Comparison of ENCODE assay signal across 2 cellular contexts in the genomic region with DNA sequence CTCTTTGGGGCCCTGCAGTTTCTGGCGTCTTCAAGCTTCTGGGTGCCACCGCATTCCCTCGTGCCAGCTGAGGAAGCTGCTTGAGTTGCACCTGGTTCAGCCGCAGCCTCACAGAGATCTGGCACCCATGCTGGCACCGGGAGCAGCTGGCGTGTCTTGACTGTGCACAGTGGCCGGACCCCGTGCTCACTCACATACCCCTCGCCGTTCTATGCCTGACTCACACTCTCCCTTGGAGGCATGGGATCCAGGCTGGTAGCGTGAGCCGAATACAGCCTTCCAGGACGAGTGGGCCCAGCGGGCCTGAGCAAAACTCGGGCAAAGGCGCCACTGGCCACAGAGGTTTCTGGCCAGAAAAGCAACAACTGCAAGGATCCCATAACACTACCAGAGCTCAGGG.
TF ChIP-seq lines count a peak whose summit lies in the region.

No MANE protein-coding gene starts in this region.

TF ChIP-seq in K562, 482 proteins besides CTCF, POLR2A, EP300 and RAD21:
- TF ChIP-seq ZNF583 (CRISPR knock-in tag; IDR thresholded peaks at IDR 0.05), result no peak
- no peak for TF ChIP-seq GTF3C2 (IDR thresholded peaks at IDR 0.05; ENCODE audit: borderline replicate concordance, extremely low read depth, insufficient read length)
- TF ChIP-seq SMARCB1 (IDR thresholded peaks at IDR 0.05; ENCODE audit: insufficient read length, low read depth), result no peak
- no peak for TF ChIP-seq PTRF (tag; IDR thresholded peaks at IDR 0.05)
- TF ChIP-seq, protein P1, sequence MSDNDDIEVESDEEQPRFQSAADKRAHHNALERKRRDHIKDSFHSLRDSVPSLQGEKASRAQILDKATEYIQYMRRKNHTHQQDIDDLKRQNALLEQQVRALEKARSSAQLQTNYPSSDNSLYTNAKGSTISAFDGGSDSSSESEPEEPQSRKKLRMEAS (CRISPR knock-in tag; IDR thresholded peaks at IDR 0.05), result no peak
- no peak for TF ChIP-seq NFE2 (IDR thresholded peaks at IDR 0.05; ENCODE audit: low read depth)
- no peak for TF ChIP-seq ZNF133 (CRISPR knock-in tag; IDR thresholded peaks at IDR 0.05)
- no peak for TF ChIP-seq ZBTB17 (CRISPR knock-in tag; IDR thresholded peaks at IDR 0.05)
- TF ChIP-seq JUND (IDR thresholded peaks at IDR 0.05; ENCODE audit: borderline replicate concordance, low read depth, low read length), result no peak
- TF ChIP-seq JUND (tag; IDR thresholded peaks at IDR 0.05; ENCODE audit: borderline replicate concordance, low read depth, low read length), result no peak
- TF ChIP-seq HNRNPH1 (optimal IDR thresholded peaks at IDR 0.05; ENCODE audit: low read depth, low read length), result no peak
- TF ChIP-seq ZNF444 (CRISPR knock-in tag; IDR thresholded peaks at IDR 0.05), result no peak
- TF ChIP-seq ZNF780A (CRISPR knock-in tag; IDR thresholded peaks at IDR 0.05), result no peak
- TF ChIP-seq PHF8 (IDR thresholded peaks at IDR 0.05; ENCODE audit: borderline replicate concordance, low read length), result no peak
- TF ChIP-seq, protein P2, sequence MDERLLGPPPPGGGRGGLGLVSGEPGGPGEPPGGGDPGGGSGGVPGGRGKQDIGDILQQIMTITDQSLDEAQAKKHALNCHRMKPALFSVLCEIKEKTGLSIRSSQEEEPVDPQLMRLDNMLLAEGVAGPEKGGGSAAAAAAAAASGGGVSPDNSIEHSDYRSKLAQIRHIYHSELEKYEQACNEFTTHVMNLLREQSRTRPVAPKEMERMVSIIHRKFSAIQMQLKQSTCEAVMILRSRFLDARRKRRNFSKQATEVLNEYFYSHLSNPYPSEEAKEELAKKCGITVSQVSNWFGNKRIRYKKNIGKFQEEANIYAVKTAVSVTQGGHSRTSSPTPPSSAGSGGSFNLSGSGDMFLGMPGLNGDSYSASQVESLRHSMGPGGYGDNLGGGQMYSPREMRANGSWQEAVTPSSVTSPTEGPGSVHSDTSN (CRISPR knock-in tag; IDR thresholded peaks at IDR 0.05; ENCODE audit: low read depth), result no peak
- TF ChIP-seq, protein P2 (tag; conservative IDR thresholded peaks at IDR 0.05; ENCODE audit: low read depth), result no peak
- no peak for TF ChIP-seq GABPB1 (CRISPR knock-in tag; IDR thresholded peaks at IDR 0.05)
- TF ChIP-seq KLF1 (tag; IDR thresholded peaks at IDR 0.05), result no peak
- TF ChIP-seq FOS (IDR thresholded peaks at IDR 0.05; ENCODE audit: extremely low read depth, insufficient read length), result no peak
- no peak for TF ChIP-seq SMARCC2 (IDR thresholded peaks at IDR 0.05; ENCODE audit: low read depth)
- TF ChIP-seq NCOA1 (IDR thresholded peaks at IDR 0.05; ENCODE audit: low read depth), result no peak

TF ChIP-seq in HepG2, 621 proteins besides CTCF, POLR2A, EP300 and RAD21:
- TF ChIP-seq JDP2 (CRISPR knock-in tag; IDR thresholded peaks at IDR 0.05; ENCODE audit: borderline replicate concordance), result no peak
- no peak for TF ChIP-seq HMGA1 (CRISPR knock-in tag; conservative IDR thresholded peaks at IDR 0.05)
- TF ChIP-seq, protein P3, sequence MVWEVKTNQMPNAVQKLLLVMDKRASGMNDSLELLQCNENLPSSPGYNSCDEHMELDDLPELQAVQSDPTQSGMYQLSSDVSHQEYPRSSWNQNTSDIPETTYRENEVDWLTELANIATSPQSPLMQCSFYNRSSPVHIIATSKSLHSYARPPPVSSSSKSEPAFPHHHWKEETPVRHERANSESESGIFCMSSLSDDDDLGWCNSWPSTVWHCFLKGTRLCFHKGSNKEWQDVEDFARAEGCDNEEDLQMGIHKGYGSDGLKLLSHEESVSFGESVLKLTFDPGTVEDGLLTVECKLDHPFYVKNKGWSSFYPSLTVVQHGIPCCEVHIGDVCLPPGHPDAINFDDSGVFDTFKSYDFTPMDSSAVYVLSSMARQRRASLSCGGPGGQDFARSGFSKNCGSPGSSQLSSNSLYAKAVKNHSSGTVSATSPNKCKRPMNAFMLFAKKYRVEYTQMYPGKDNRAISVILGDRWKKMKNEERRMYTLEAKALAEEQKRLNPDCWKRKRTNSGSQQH (CRISPR knock-in tag; IDR thresholded peaks at IDR 0.05; ENCODE audit: low read depth), result no peak
- TF ChIP-seq POLR2G (IDR thresholded peaks at IDR 0.05; ENCODE audit: low read depth, low read length), result no peak
- TF ChIP-seq MAF1 (CRISPR knock-in tag; IDR thresholded peaks at IDR 0.05; ENCODE audit: borderline replicate concordance), result no peak
- TF ChIP-seq ZNF251 (CRISPR knock-in tag; IDR thresholded peaks at IDR 0.05), result no peak
- TF ChIP-seq FOXM1 (CRISPR knock-in tag; IDR thresholded peaks at IDR 0.05), result no peak
- no peak for TF ChIP-seq ARNT2 (CRISPR knock-in tag; IDR thresholded peaks at IDR 0.05; ENCODE audit: low read depth)
- no peak for TF ChIP-seq REST (IDR thresholded peaks at IDR 0.05; ENCODE audit: borderline replicate concordance in 1 of 2, low read depth in 1 of 2, low read length in 2 of 2)
- no peak for TF ChIP-seq THRA (CRISPR knock-in tag; IDR thresholded peaks at IDR 0.05; ENCODE audit: borderline replicate concordance)
- TF ChIP-seq ZNF205 (CRISPR knock-in tag; IDR thresholded peaks at IDR 0.05), result no peak
